Comparison of ENCODE assay signal across 8 cellular contexts in genomic region chr7:71633571-71634008, GRCh38.
DNase-seq lines count a peak whose midpoint lies in the region; ATAC-seq, FAIRE-seq and TF ChIP-seq lines count a peak whose summit lies in the region.

No MANE protein-coding gene starts in this region.

- H3K4me3 Mint-ChIP-seq in endothelial cell (ENCODE audit: unreplicated experiment) = no peak overlapping the region

- WGBS in small intestine, 3 donors = 7 to 18% (median 11%) methylated on average over 5 of the region's 5 CpGs

- H3K79me2 ChIP-seq in PC-9 (ENCODE audit: low read depth) = no peaks in the 10 kb centered on the region

- in situ Hi-C loops in ACHN (cut with HindIII; ENCODE audit: low pct_ligation_motif_present, low pct_unique_long_range_greater_than_20kb, low sequenced_read_pairs) = no loop called here

- H3K27me3 Mint-ChIP-seq in endothelial cell (ENCODE audit: unreplicated experiment) = peaks cover 4% of the 10 kb centered on the region

- peak overlapping the region; percentile 90 for H3K27ac ChIP-seq in HUES48 (ENCODE audit: low read depth, low read length)
- no peak overlapping the region for H3K27ac ChIP-seq in small intestine (ENCODE audit: low read depth in 1 of 2, low read length in 1 of 2)
- no peak overlapping the region for H3K27ac ChIP-seq in PC-9

- no peak for ATAC-seq in HG03108 (IDR thresholded peaks at IDR 0.05; ENCODE audit: unreplicated experiment)

- H3K36me3 ChIP-seq in HUES48 (ENCODE audit: control insufficient read depth, insufficient read depth, low read length) = no peaks in the 10 kb centered on the region
- H3K36me3 ChIP-seq in small intestine (ENCODE audit: control insufficient read depth in 2 of 2, insufficient read depth in 2 of 2, low read length in 2 of 2) = no peaks in the 10 kb centered on the region
- no peaks in the 10 kb centered on the region for H3K36me3 ChIP-seq in PC-9 (ENCODE audit: low read depth)

- no peak overlapping the region for H3K27ac Mint-ChIP-seq in endothelial cell (ENCODE audit: unreplicated experiment)

- no peak overlapping the region for H2AFZ ChIP-seq in PC-9

- POLR2A ChIA-PET in PC-9 (lab: Charles Lee; ENCODE audit: unreplicated experiment) = no interaction called here

- no peak for FAIRE-seq in small intestine (lab: Jason Lieb, UNC)

- H3K4me1 ChIP-seq in HUES48 (ENCODE audit: control insufficient read depth, insufficient read depth, low read length) (peaks cover 17% of the 10 kb centered on the region), small intestine (ENCODE audit: control insufficient read depth in 2 of 2, insufficient read depth in 1 of 2, low read depth in 1 of 2, low read length in 1 of 2) (no peaks in the 10 kb centered on the region), PC-9 (replicated peaks; ENCODE audit: insufficient read depth) (no peaks in the 10 kb centered on the region)

- peaks cover 31% of the 10 kb centered on the region for H3K9me3 Mint-ChIP-seq in endothelial cell (ENCODE audit: unreplicated experiment)

- no peaks in the 10 kb centered on the region for H3F3A ChIP-seq in PC-9 (ENCODE audit: insufficient read depth, low read depth)

- H3K4me3 ChIP-seq in HUES48 (ENCODE audit: low read depth, low read length) = no peak overlapping the region
- H3K4me3 ChIP-seq in small intestine (ENCODE audit: low read depth in 1 of 2, low read length in 2 of 2) = no peak overlapping the region
- no peak overlapping the region for H3K4me3 ChIP-seq in PC-9

- H3K9ac ChIP-seq in HUES48 (ENCODE audit: low read depth, low read length) = peak overlapping the region; percentile 26; the same call in 1 of the 2 replicates

- H3K27me3 ChIP-seq in HUES48 (ENCODE audit: control insufficient read depth, insufficient read depth, low read length) = no peaks in the 10 kb centered on the region
- H3K27me3 ChIP-seq in small intestine (ENCODE audit: control insufficient read depth in 2 of 2, insufficient read depth in 2 of 2, low read length in 2 of 2) = no peaks in the 10 kb centered on the region
- H3K27me3 ChIP-seq in PC-9 (ENCODE audit: insufficient read depth, low read depth) = no peaks in the 10 kb centered on the region

- CTCF ChIA-PET in PC-9 (lab: Charles Lee) = no interaction called here

- DNase-seq in ACHN (peak; percentile 96), brain pericyte (ENCODE audit: low read depth, low spot score) (peak; percentile 36), left kidney (ENCODE audit: low read depth, low spot score) (peak; percentile 75), small intestine (no peak), endothelial cell (ENCODE audit: low spot score) (no peak), PC-9 (no peak)

- intact Hi-C loops in PC-9 (cut with micrococcal nuclease; ENCODE audit: unreplicated experiment) = no loop called here

- H3K9me2 ChIP-seq in PC-9 (ENCODE audit: insufficient read depth) = no peaks in the 10 kb centered on the region

- BruUV-seq in PC-9 (replicated peaks; lab: Mats Ljungman, UMichigan) = no TSS peak

- peaks cover 9% of the 10 kb centered on the region for H3K4me1 Mint-ChIP-seq in endothelial cell (ENCODE audit: unreplicated experiment)

- no peak for TF ChIP-seq CTCF in endothelial cell (IDR thresholded peaks at IDR 0.05; ENCODE audit: unreplicated experiment)
- TF ChIP-seq CTCF in PC-9 (conservative IDR thresholded peaks at IDR 0.05) = no peak

- H3K9me3 ChIP-seq in HUES48 (ENCODE audit: control insufficient read depth, insufficient read depth, low read length) (no peaks in the 10 kb centered on the region), small intestine (ENCODE audit: control insufficient read depth, low read depth) (no peaks in the 10 kb centered on the region), PC-9 (ENCODE audit: insufficient read depth, low read depth) (no peaks in the 10 kb centered on the region)

- peaks cover 3% of the 10 kb centered on the region for H3K36me3 Mint-ChIP-seq in endothelial cell (ENCODE audit: low read depth, unreplicated experiment)

- no peak overlapping the region for H3K4me2 ChIP-seq in PC-9

- H4K20me1 ChIP-seq in PC-9 (ENCODE audit: insufficient read depth) = no peaks in the 10 kb centered on the region

Comparison
In these comparisons a context has a peak if more than half of its experiments do, and no peak if none do; other contexts are left out.
1. DNase-seq: peak in ACHN (single experiment), brain pericyte (single experiment) and left kidney (single experiment); none in small intestine (single experiment), endothelial cell (single experiment) and PC-9 (0 of 2).